ENCODE assay signal across 18 cellular contexts in the genomic region with DNA sequence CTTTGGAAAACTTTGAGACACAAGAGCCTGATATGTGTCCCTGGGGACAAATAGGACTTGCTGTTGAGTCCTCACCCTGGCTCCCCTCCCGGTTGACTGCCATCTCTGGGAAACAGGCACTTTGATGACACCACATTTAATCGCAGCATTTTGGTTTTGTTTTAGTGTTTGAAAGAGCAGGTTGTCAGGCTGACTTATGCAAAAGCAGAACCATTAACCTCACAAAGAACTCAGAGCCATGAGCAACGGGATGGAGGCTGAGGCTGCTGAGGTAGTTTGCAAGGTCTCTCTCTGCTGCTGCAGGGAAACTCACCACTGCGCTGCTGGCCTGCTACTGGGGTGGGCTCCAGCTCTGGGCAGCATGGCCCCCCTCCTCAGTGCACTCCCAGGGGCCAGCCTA.
"Had no signal": no experiment of that assay in that cellular context is flagged by ENCODE, and none has a peak within 500 bp of the region (broad histone marks: within the 10 kb centered on the region; RNA-seq: fewer than 3 reads in every experiment).

No MANE protein-coding gene starts in this region.

- H3K9me3 Mint-ChIP-seq: activated CD4-positive, alpha-beta memory T cell treated with anti-CD3 and anti-CD28 coated beads, Interleukin-2, amount 10 ng/mL, durations not matched to agents 7 days and 5 days; activated naive CD8-positive, alpha-beta T cell treated with anti-CD3 and anti-CD28 coated beads, Interleukin-2, amount 10 ng/mL, durations not matched to agents 7 days and 5 days; activated T-helper 2 cell treated with anti-CD3 and anti-CD28 coated beads, Interferon-gamma antibody, Interleukin-2, Interleukin-4, amounts not matched to agents 10 μg/mL and 5 μg/mL and 100 μg/mL, durations not matched to agents 14 hours and 24 hours and 36 hours; dendritic cell treated with granulocyte-macrophage colony-stimulating factor and Interleukin-4, amounts not matched to agents 40 ng/mL and 50 ng/mL, for 4 days had no signal

- H3K36me3 ChIP-seq: cardiac muscle cell, esophagus muscularis mucosa, left ventricle myocardium inferior, spleen, tibial artery had no signal

- ATAC-seq: activated CD8-positive, alpha-beta memory T cell treated with anti-CD3 and anti-CD28 coated beads, Interleukin-2, amount 10 ng/mL, durations not matched to agents 7 days and 5 days; stimulated activated naive B cell treated with anti-CD40 and anti-IgM and Interleukin-4, amounts not matched to agents 10 μg/mL and 1 μg/mL and 100 μg/mL, for 72 hours had no signal

- H3K4me3 ChIP-seq: cardiac muscle cell, esophagus muscularis mucosa, left ventricle myocardium inferior, spleen, tibial artery had no signal

- H3K9me3 ChIP-seq: esophagus muscularis mucosa, left ventricle myocardium inferior, tibial artery had no signal

- DNase-seq: activated CD4-positive, alpha-beta memory T cell treated with anti-CD3 and anti-CD28 coated beads, Interleukin-2, amount 10 ng/mL, durations not matched to agents 7 days and 5 days; activated CD4-positive, alpha-beta T cell treated with anti-CD3 and anti-CD28 coated beads for 4 hours; activated CD8-positive, alpha-beta memory T cell treated with anti-CD3 and anti-CD28 coated beads, Interleukin-2, amount 10 ng/mL, durations not matched to agents 7 days and 5 days; activated naive CD4-positive, alpha-beta T cell treated with Interleukin-2 at 50 U/mL for 16 hours; activated naive CD8-positive, alpha-beta T cell treated with anti-CD3 and anti-CD28 coated beads, Interleukin-2, amount 10 ng/mL, durations not matched to agents 7 days and 5 days; amygdala; effector CD8-positive, alpha-beta T cell; left ventricle myocardium inferior; mammary epithelial cell; occipital lobe; spleen; stimulated activated CD4-positive, alpha-beta T cell treated with anti-CD3 and anti-CD28 coated beads, Interleukin-4, amount 100 ng/mL, for 4 hours; stimulated activated naive B cell treated with anti-CD40 and anti-IgM and Interleukin-4, amounts not matched to agents 10 μg/mL and 1 μg/mL and 100 μg/mL, for 72 hours; tibial artery had no signal

- H3K27ac Mint-ChIP-seq: activated CD4-positive, alpha-beta memory T cell treated with anti-CD3 and anti-CD28 coated beads, Interleukin-2, amount 10 ng/mL, durations not matched to agents 7 days and 5 days; activated CD8-positive, alpha-beta memory T cell treated with anti-CD3 and anti-CD28 coated beads, Interleukin-2, amount 10 ng/mL, durations not matched to agents 7 days and 5 days; activated naive CD8-positive, alpha-beta T cell treated with anti-CD3 and anti-CD28 coated beads, Interleukin-2, amount 10 ng/mL, durations not matched to agents 7 days and 5 days; activated T-helper 2 cell treated with anti-CD3 and anti-CD28 coated beads, Interferon-gamma antibody, Interleukin-2, Interleukin-4, amounts not matched to agents 10 μg/mL and 5 μg/mL and 100 μg/mL, durations not matched to agents 14 hours and 24 hours and 36 hours; dendritic cell treated with granulocyte-macrophage colony-stimulating factor and Interleukin-4, amounts not matched to agents 40 ng/mL and 50 ng/mL, for 4 days; stimulated activated naive B cell treated with anti-CD40 and anti-IgM and Interleukin-4, amounts not matched to agents 10 μg/mL and 1 μg/mL and 100 μg/mL, for 72 hours had no signal

- H3K4me3 Mint-ChIP-seq: activated CD4-positive, alpha-beta memory T cell treated with anti-CD3 and anti-CD28 coated beads, Interleukin-2, amount 10 ng/mL, durations not matched to agents 7 days and 5 days; activated CD8-positive, alpha-beta memory T cell treated with anti-CD3 and anti-CD28 coated beads, Interleukin-2, amount 10 ng/mL, durations not matched to agents 7 days and 5 days; activated naive CD8-positive, alpha-beta T cell treated with anti-CD3 and anti-CD28 coated beads, Interleukin-2, amount 10 ng/mL, durations not matched to agents 7 days and 5 days; dendritic cell treated with granulocyte-macrophage colony-stimulating factor and Interleukin-4, amounts not matched to agents 40 ng/mL and 50 ng/mL, for 4 days; stimulated activated naive B cell treated with anti-CD40 and anti-IgM and Interleukin-4, amounts not matched to agents 10 μg/mL and 1 μg/mL and 100 μg/mL, for 72 hours had no signal

- H3K4me1 ChIP-seq: esophagus muscularis mucosa, spleen had no signal

- H3K4me1 Mint-ChIP-seq: activated CD4-positive, alpha-beta memory T cell treated with anti-CD3 and anti-CD28 coated beads, Interleukin-2, amount 10 ng/mL, durations not matched to agents 7 days and 5 days; activated CD8-positive, alpha-beta memory T cell treated with anti-CD3 and anti-CD28 coated beads, Interleukin-2, amount 10 ng/mL, durations not matched to agents 7 days and 5 days; activated naive CD8-positive, alpha-beta T cell treated with anti-CD3 and anti-CD28 coated beads, Interleukin-2, amount 10 ng/mL, durations not matched to agents 7 days and 5 days; stimulated activated naive B cell treated with anti-CD40 and anti-IgM and Interleukin-4, amounts not matched to agents 10 μg/mL and 1 μg/mL and 100 μg/mL, for 72 hours had no signal

- H3K36me3 Mint-ChIP-seq: activated CD8-positive, alpha-beta memory T cell treated with anti-CD3 and anti-CD28 coated beads, Interleukin-2, amount 10 ng/mL, durations not matched to agents 7 days and 5 days; activated naive CD8-positive, alpha-beta T cell treated with anti-CD3 and anti-CD28 coated beads, Interleukin-2, amount 10 ng/mL, durations not matched to agents 7 days and 5 days; stimulated activated naive B cell treated with anti-CD40 and anti-IgM and Interleukin-4, amounts not matched to agents 10 μg/mL and 1 μg/mL and 100 μg/mL, for 72 hours had no signal

- H3K27ac ChIP-seq: cardiac muscle cell, esophagus muscularis mucosa, left ventricle myocardium inferior, spleen, tibial artery had no signal
